Comparison of ENCODE assay signal across 21 cellular contexts in the genomic region with DNA sequence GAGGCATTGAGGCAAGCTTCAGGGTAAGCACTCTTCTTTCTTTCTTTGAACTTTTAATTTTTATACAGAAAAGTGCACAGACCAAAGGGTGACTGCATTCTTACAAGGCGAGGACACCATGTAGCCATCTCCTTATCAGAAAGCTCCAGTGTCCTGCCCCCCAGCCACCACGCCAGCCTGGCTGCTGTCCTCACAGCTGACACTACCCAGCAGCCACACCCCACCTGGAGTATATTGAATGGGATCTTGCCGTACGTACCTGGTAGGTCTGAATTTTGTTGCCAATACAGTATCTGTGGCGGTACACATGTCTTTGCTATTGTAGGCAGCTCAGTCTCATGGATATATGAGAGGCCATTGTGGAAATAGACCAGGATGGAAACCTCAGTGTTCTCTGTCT.
DNase-seq lines count a peak whose midpoint lies in the region; ATAC-seq, FAIRE-seq and TF ChIP-seq lines count a peak whose summit lies in the region.
"Had no signal": no experiment of that assay in that cellular context is flagged by ENCODE, and none has a peak within 500 bp of the region (broad histone marks: within the 10 kb centered on the region; RNA-seq: fewer than 3 reads in every experiment).

No MANE protein-coding gene starts in this region.

- H3K9ac ChIP-seq in H1 (replicated peaks in 1 of 4; ENCODE audit: extremely low read depth in 1 of 4, low read depth in 3 of 4, low read length in 3 of 4) (no peak overlapping the region), H9 (ENCODE audit: extremely low read depth, insufficient read length, low read length) (no peak overlapping the region)
- H3K9ac ChIP-seq: BLaER1 had no signal

- peak; percentile 19 for DNase-seq in CD14-positive monocyte (ENCODE audit: low spot score)
- no peak for DNase-seq in H1 (ENCODE audit: low read depth in 1 of 2, low spot score in 2 of 2)
- DNase-seq in osteocyte (ENCODE audit: extremely low spot score, unreplicated experiment): peak; percentile 65
- no peak for DNase-seq in H9
- DNase-seq in NCI-H526 (lab: John Stamatoyannopoulos, UW): no peak
- DNase-seq: Calu3; CD4-positive, alpha-beta T cell; CD8-positive, alpha-beta memory T cell; DMS53; DMS79 treated with DMSO at 0.1 percent for 48 hours; GF-D8; GOT3; HFFc6 had no signal

- H3K36me3 Mint-ChIP-seq in CD14-positive monocyte (no peaks in the 10 kb centered on the region), osteocyte (ENCODE audit: unreplicated experiment) (no peaks in the 10 kb centered on the region), H9 (ENCODE audit: insufficient read depth in 1 of 3, low read depth in 3 of 3) (no peaks in the 10 kb centered on the region)
- H3K36me3 Mint-ChIP-seq: CD8-positive, alpha-beta memory T cell had no signal

- H3K4me1 Mint-ChIP-seq in CD14-positive monocyte (no peaks in the 10 kb centered on the region), osteocyte (ENCODE audit: unreplicated experiment) (no peaks in the 10 kb centered on the region), H9 (peaks cover 16 to 17% of the 10 kb centered on the region in 2 experiments)
- H3K4me1 Mint-ChIP-seq: B cell; CD8-positive, alpha-beta memory T cell had no signal

- no peak overlapping the region for H4K5ac ChIP-seq in H1 (ENCODE audit: insufficient read length, low read depth, low read length)
- H4K5ac ChIP-seq in H9 (ENCODE audit: insufficient read length, low read depth, low read length): no peak overlapping the region

- H3K4ac ChIP-seq in H1 (replicated peaks; ENCODE audit: insufficient read length, low read depth, low read length) (no peak overlapping the region), H9 (ENCODE audit: low read depth, low read length) (no peak overlapping the region)

- ATAC-seq in GM21717 (IDR thresholded peaks at IDR 0.05; ENCODE audit: unreplicated experiment): no peak

- H3K79me1 ChIP-seq in H1 (ENCODE audit: low read depth, low read length) (no peaks in the 10 kb centered on the region), H9 (ENCODE audit: insufficient read depth, low read depth, low read length, poor library complexity, severe bottlenecking) (no peaks in the 10 kb centered on the region)

- TF ChIP-seq CTCF in CD14-positive monocyte (IDR thresholded peaks at IDR 0.05): no peak
- no peak for TF ChIP-seq CTCF in H1 (IDR thresholded peaks at IDR 0.05; ENCODE audit: control extremely low read depth in 1 of 3, insufficient read depth in 1 of 3, low read depth in 1 of 3, low read length in 3 of 3)
- TF ChIP-seq CTCF in osteocyte (IDR thresholded peaks at IDR 0.05): no peak
- no peak for TF ChIP-seq CTCF in H9 (conservative IDR thresholded peaks at IDR 0.05)

- H2BK120ac ChIP-seq in H1 (replicated peaks; ENCODE audit: low read depth, low read length) (no peak overlapping the region), H9 (ENCODE audit: low read depth, low read length, poor library complexity, severe bottlenecking) (no peak overlapping the region)

- H3K4me2 ChIP-seq in H1 (ENCODE audit: insufficient read depth in 1 of 2, low read depth in 2 of 2, low read length in 2 of 2) (no peak overlapping the region), H9 (ENCODE audit: insufficient read depth, insufficient read length, low read length) (no peak overlapping the region)
- H3K4me2 ChIP-seq: BLaER1 had no signal

- H3K36me3 ChIP-seq in H1 (ENCODE audit: control insufficient read depth in 2 of 4, insufficient read depth in 4 of 4, low read length in 3 of 4): no peaks in the 10 kb centered on the region
- H3K36me3 ChIP-seq: BLaER1, HAP-1 had no signal

- H3K9me3 ChIP-seq in H1 (ENCODE audit: insufficient read depth in 2 of 2, low read depth in 1 of 2, low read length in 1 of 2) (no peaks in the 10 kb centered on the region), H9 (ENCODE audit: control insufficient read depth, low read depth, low read length) (no peaks in the 10 kb centered on the region)
- H3K9me3 ChIP-seq: BLaER1, HAP-1 had no signal

- TF ChIP-seq RAD21 in H1 (IDR thresholded peaks at IDR 0.05 in 1 of 2, conservative IDR thresholded peaks at IDR 0.05 in 1 of 2; ENCODE audit: low read depth in 2 of 2, low read length in 2 of 2): no peak

- H2BK15ac ChIP-seq in H1 (ENCODE audit: low read length): no peak overlapping the region
- no peak overlapping the region for H2BK15ac ChIP-seq in H9 (ENCODE audit: low read depth, low read length)

- POLR2A ChIA-PET in H1 (lab: Charles Lee; ENCODE audit: partially characterized antibody): no interaction called here

- H3K27ac ChIP-seq in H1 (ENCODE audit: low read depth, low read length) (no peak overlapping the region), H9 (ENCODE audit: insufficient read length, low read depth, low read length) (no peak overlapping the region)
- H3K27ac ChIP-seq: BLaER1, C4-2B had no signal

- peaks cover 10 to 33% (median 14%) of the 10 kb centered on the region in 7 donors for H3K9me3 Mint-ChIP-seq in CD14-positive monocyte
- H3K9me3 Mint-ChIP-seq in osteocyte (ENCODE audit: unreplicated experiment): peaks cover 43% of the 10 kb centered on the region
- no peaks in the 10 kb centered on the region for H3K9me3 Mint-ChIP-seq in H9

- H3K79me2 ChIP-seq in H1 (ENCODE audit: control insufficient read depth in 1 of 2, insufficient read depth in 2 of 2, low read length in 2 of 2) (no peaks in the 10 kb centered on the region), H9 (ENCODE audit: insufficient read depth, low read length) (no peaks in the 10 kb centered on the region)

- no peak for TF ChIP-seq POLR2A in H1 (IDR thresholded peaks at IDR 0.05; ENCODE audit: control extremely low read depth in 1 of 2, low read depth in 2 of 2, low read length in 2 of 2)

- no peak overlapping the region for H3K4me3 ChIP-seq in H1 (ENCODE audit: extremely low read depth in 1 of 4, insufficient read depth in 2 of 4, low read depth in 3 of 4, low read length in 4 of 4)
- H3K4me3 ChIP-seq: BLaER1, HAP-1 had no signal

- 87% methylated on average over 5 of the region's 5 CpGs; no CpG with 5 or more reads in 1 of the 2 experiments for WGBS in H1 (ENCODE audit: extremely low coverage in 1 of 2, insufficient coverage in 1 of 2, insufficient read length in 1 of 2, insufficient replicate concordance in 2 of 2, low coverage in 1 of 2, low lambda C conversion rate in 2 of 2, missing lambda C conversion rate in 1 of 2), 2 experiments
- no CpG with 5 or more reads among the region's 5 CpGs for WGBS in H9 (ENCODE audit: extremely low coverage, insufficient read length, low lambda C conversion rate)

- H3K23ac ChIP-seq in H1 (ENCODE audit: insufficient read length): no peak overlapping the region
- no peak overlapping the region for H3K23ac ChIP-seq in H9 (ENCODE audit: insufficient read length, low read depth, low read length)

- no peak for FAIRE-seq in H1 (lab: Jason Lieb, UNC)
- FAIRE-seq: A204.1, GM12891, GM18507 had no signal

- no peak overlapping the region for H2BK12ac ChIP-seq in H1 (ENCODE audit: low read depth, low read length)
- H2BK12ac ChIP-seq in H9 (ENCODE audit: insufficient read length, low read depth, low read length): no peak overlapping the region

- H3T11ph ChIP-seq in H9 (ENCODE audit: low read length): no peak overlapping the region

- peaks cover 2% of the 10 kb centered on the region; the same call in 1 of the 2 replicates for H3K23me2 ChIP-seq in H1 (ENCODE audit: low read depth, low read length)
- H3K23me2 ChIP-seq in H9 (ENCODE audit: insufficient read length, low read depth, low read length, poor library complexity, severe bottlenecking): no peaks in the 10 kb centered on the region

- peaks cover 0 to 3% of the 10 kb centered on the region in 2 experiments for H4K20me1 ChIP-seq in H1 (replicated peaks in 1 of 2; ENCODE audit: control insufficient read depth in 1 of 2, insufficient read depth in 2 of 2, low read length in 2 of 2)
- H4K20me1 ChIP-seq in H9 (ENCODE audit: control insufficient read depth, insufficient read depth, insufficient read length): no peaks in the 10 kb centered on the region
- H4K20me1 ChIP-seq: BLaER1 had no signal

- H3K27me3 Mint-ChIP-seq in CD14-positive monocyte (ENCODE audit: low read depth in 3 of 3) (no peaks in the 10 kb centered on the region), osteocyte (ENCODE audit: unreplicated experiment) (no peaks in the 10 kb centered on the region), H9 (ENCODE audit: low read depth) (no peaks in the 10 kb centered on the region; the same call in 1 of the 2 replicates)
- H3K27me3 Mint-ChIP-seq: B cell; CD4-positive, alpha-beta T cell had no signal

- H2AK5ac ChIP-seq in H1 (ENCODE audit: low read depth, low read length): no peak overlapping the region
- no peak overlapping the region for H2AK5ac ChIP-seq in H9 (ENCODE audit: insufficient read length, low read length)

- CTCF ChIA-PET in H1 (lab: Charles Lee; ENCODE audit: partially characterized antibody): no interaction called here

- H3K14ac ChIP-seq in H1 (ENCODE audit: insufficient read length) (no peak overlapping the region), H9 (ENCODE audit: insufficient read depth, low read length) (no peak overlapping the region)

- intact Hi-C loops in CD14-positive monocyte (cut with micrococcal nuclease): no loop called here

- H2AFZ ChIP-seq in H1 (ENCODE audit: low read length) (no peak overlapping the region), H9 (ENCODE audit: low read length) (no peak overlapping the region)

- no peak overlapping the region for H4K91ac ChIP-seq in H1 (replicated peaks; ENCODE audit: insufficient read length, low read length)
- no peak overlapping the region for H4K91ac ChIP-seq in H9 (ENCODE audit: insufficient read length, low read depth, low read length)

- H3K4me3 Mint-ChIP-seq in CD14-positive monocyte (no peak overlapping the region), osteocyte (ENCODE audit: unreplicated experiment) (no peak overlapping the region), H9 (no peak overlapping the region)
- H3K4me3 Mint-ChIP-seq: B cell; CD4-positive, alpha-beta T cell; CD8-positive, alpha-beta memory T cell; HFFc6 had no signal

- no peak overlapping the region for H2BK5ac ChIP-seq in H1 (ENCODE audit: low read depth, low read length)
- no peak overlapping the region for H2BK5ac ChIP-seq in H9 (ENCODE audit: insufficient read length, low read length)

- H3K56ac ChIP-seq in H1 (replicated peaks; ENCODE audit: insufficient read length, low read depth, low read length) (no peak overlapping the region), H9 (ENCODE audit: insufficient read length, low read depth, low read length) (no peak overlapping the region)

- no peak overlapping the region for H3K18ac ChIP-seq in H1 (ENCODE audit: extremely low read depth, low read length)
- H3K18ac ChIP-seq in H9 (ENCODE audit: insufficient read length, low read depth, low read length): no peak overlapping the region

- H2BK20ac ChIP-seq in H1 (ENCODE audit: low read length) (no peak overlapping the region), H9 (ENCODE audit: low read depth, low read length, poor library complexity, severe bottlenecking) (no peak overlapping the region)

- H4K8ac ChIP-seq in H1 (ENCODE audit: extremely low read depth, insufficient read depth, low read length) (peak overlapping the region; percentile 45; the same call in 1 of the 2 replicates), H9 (replicated peaks; ENCODE audit: insufficient read length, low read depth, low read length) (no peak overlapping the region)

- peaks cover 0 to 3% (median 0%) of the 10 kb centered on the region in 4 experiments; a peak in 1 of 7 replicates for H3K27me3 ChIP-seq in H1 (replicated peaks in 1 of 4; ENCODE audit: control insufficient read depth in 3 of 4, extremely low read depth in 1 of 4, insufficient read depth in 3 of 4, low read length in 3 of 4)
- no peaks in the 10 kb centered on the region for H3K27me3 ChIP-seq in H9 (ENCODE audit: insufficient read depth, low read length)
- H3K27me3 ChIP-seq: BLaER1 had no signal

- H3K4me1 ChIP-seq in H1 (replicated peaks in 1 of 4; ENCODE audit: control insufficient read depth in 3 of 4, insufficient read depth in 4 of 4, low read length in 3 of 4) (peaks cover 0 to 6% (median 0%) of the 10 kb centered on the region in 4 experiments; a peak in 1 of 7 replicates), H9 (ENCODE audit: insufficient read depth, low read length) (no peaks in the 10 kb centered on the region)
- H3K4me1 ChIP-seq: BLaER1, HAP-1 had no signal

- TF ChIP-seq EP300 in H1 (IDR thresholded peaks at IDR 0.05; ENCODE audit: borderline replicate concordance in 1 of 2, low read depth in 2 of 2, low read length in 2 of 2): no peak

- H3K27ac Mint-ChIP-seq in CD14-positive monocyte: no peak overlapping the region
- H3K27ac Mint-ChIP-seq in osteocyte (ENCODE audit: unreplicated experiment): no peak overlapping the region
- H3K27ac Mint-ChIP-seq in H9: no peak overlapping the region
- H3K27ac Mint-ChIP-seq: B cell; CD4-positive, alpha-beta T cell; CD8-positive, alpha-beta memory T cell; HFFc6 had no signal

Comparison
In these comparisons a context has a peak if more than half of its experiments do, and no peak if none do; other contexts are left out.
1. DNase-seq: peak in CD14-positive monocyte (single experiment) and osteocyte (single experiment); none in H1 (0 of 2), H9 (single experiment) and NCI-H526 (0 of 2).